Comparison of ENCODE assay signal across 17 cellular contexts in the genomic region with DNA sequence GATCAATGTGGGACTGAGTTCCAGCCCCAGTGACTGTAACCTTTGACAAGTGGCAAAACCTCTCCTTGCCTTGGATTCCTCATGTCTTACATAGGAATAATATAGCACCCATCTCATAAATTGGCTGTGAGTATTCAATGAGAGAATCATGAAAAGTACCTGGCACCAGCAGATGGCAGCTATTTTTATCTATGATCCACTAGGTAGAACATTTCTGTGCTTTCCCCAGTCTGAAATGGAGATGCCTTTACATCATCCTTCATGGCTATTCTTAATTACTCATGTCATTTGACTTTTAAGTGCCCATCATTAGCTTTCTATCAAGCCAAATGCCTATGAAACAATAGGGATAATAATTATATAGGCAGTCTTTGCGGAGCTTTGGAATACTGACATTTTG.
DNase-seq lines count a peak whose midpoint lies in the region; ATAC-seq, FAIRE-seq and TF ChIP-seq lines count a peak whose summit lies in the region.
"Had no signal": no experiment of that assay in that cellular context is flagged by ENCODE, and none has a peak within 500 bp of the region (broad histone marks: within the 10 kb centered on the region; RNA-seq: fewer than 3 reads in every experiment).

No MANE protein-coding gene starts in this region.

- H3K9me3 ChIP-seq in ascending aorta (no peaks in the 10 kb centered on the region), mesodermal cell (ENCODE audit: control insufficient read depth, low read length) (no peaks in the 10 kb centered on the region), HepG2 (ENCODE audit: low read length) (no peaks in the 10 kb centered on the region)
- H3K9me3 ChIP-seq: vagina had no signal

- no peak for TF ChIP-seq RAD21 in HepG2 (CRISPR knock-in tag; IDR thresholded peaks at IDR 0.05)

- no peak overlapping the region for H3K4me2 ChIP-seq in GM23338
- H3K4me2 ChIP-seq in HepG2 (ENCODE audit: low read depth, low read length) = no peak overlapping the region
- H3K4me2 ChIP-seq: PC-9 had no signal

- H3K4me3 ChIP-seq in GM23338 (no peak overlapping the region), ascending aorta (no peak overlapping the region), mesodermal cell (ENCODE audit: extremely low read depth, insufficient read depth, low read length, poor library complexity, severe bottlenecking) (no peak overlapping the region), HepG2 (replicated peaks in 1 of 3; ENCODE audit: insufficient read depth in 1 of 3, low read depth in 2 of 3, low read length in 3 of 3) (no peak overlapping the region)
- H3K4me3 ChIP-seq: PC-9, vagina had no signal

- no peaks in the 10 kb centered on the region for H3K36me3 Mint-ChIP-seq in GM23338 (ENCODE audit: low read depth)
- no peaks in the 10 kb centered on the region for H3K36me3 Mint-ChIP-seq in activated naive CD8-positive, alpha-beta T cell treated with anti-CD3 and anti-CD28 coated beads for 36 hours
- H3K36me3 Mint-ChIP-seq: stimulated activated naive B cell treated with anti-CD40 and anti-IgM and Interleukin-4, amounts not matched to agents 10 μg/mL and 1 μg/mL and 100 μg/mL, for 72 hours had no signal

- H3K4me1 ChIP-seq in GM23338 (ENCODE audit: insufficient read depth) = no peaks in the 10 kb centered on the region
- H3K4me1 ChIP-seq in ascending aorta = peaks cover 3 to 9% of the 10 kb centered on the region in 2 donors
- peaks cover 56% of the 10 kb centered on the region for H3K4me1 ChIP-seq in mesodermal cell (ENCODE audit: control insufficient read depth, insufficient read depth, low read length, poor library complexity, severe bottlenecking)
- H3K4me1 ChIP-seq in HepG2 (ENCODE audit: insufficient read depth, low read length) = no peaks in the 10 kb centered on the region

- intact Hi-C loops in ascending aorta (cut with DNase I) = no loop called here
- intact Hi-C loops in HepG2 (cut with micrococcal nuclease; ENCODE audit: unreplicated experiment) = no loop called here

- peak; percentile 76 for DNase-seq in A172 (ENCODE audit: low spot score)
- no peak for DNase-seq in GM23338 (ENCODE audit: low spot score)
- no peak for DNase-seq in ascending aorta (ENCODE audit: low spot score in 2 of 2)
- no peak for DNase-seq in D341Med (ENCODE audit: low spot score)
- DNase-seq in activated naive CD8-positive, alpha-beta T cell treated with anti-CD3 and anti-CD28 coated beads for 36 hours = no peak
- DNase-seq in HepG2 (ENCODE audit: low spot score) = no peak
- DNase-seq in NCI-H774 (lab: John Stamatoyannopoulos, UW) = no peak
- DNase-seq: activated naive CD4-positive, alpha-beta T cell treated with Interleukin-2 at 50 U/mL for 16 hours; cerebellar nuclear complex; NCI-H2171 treated with DMSO at 0.1 percent for 48 hours; PC-9; stimulated activated CD4-positive, alpha-beta T cell treated with anti-CD3 and anti-CD28 coated beads, Interleukin-4, amount 100 ng/mL, for 4 hours; stimulated activated naive B cell treated with anti-CD40 and anti-IgM and Interleukin-4, amounts not matched to agents 10 μg/mL and 1 μg/mL and 100 μg/mL, for 72 hours; T-helper 9 cell had no signal

- H3K27ac ChIP-seq in GM23338 (ENCODE audit: low read depth) (no peak overlapping the region), ascending aorta (peak overlapping the region; percentile 36 to 55), mesodermal cell (ENCODE audit: low read depth, low read length, severe bottlenecking) (peak overlapping the region; percentile 68), HepG2 (ENCODE audit: extremely low read length, insufficient read depth, low read length) (no peak overlapping the region)
- H3K27ac ChIP-seq: vagina had no signal

- H2AFZ ChIP-seq in GM23338 = 0 out of 2 replicates have a peak overlapping the region, but pooled peaks have one; percentile 8
- no peak overlapping the region for H2AFZ ChIP-seq in HepG2 (ENCODE audit: low read length)
- H2AFZ ChIP-seq: PC-9 had no signal

- no peak overlapping the region for H3K27ac Mint-ChIP-seq in GM23338
- H3K27ac Mint-ChIP-seq in activated naive CD8-positive, alpha-beta T cell treated with anti-CD3 and anti-CD28 coated beads for 36 hours = no peak overlapping the region

- no peak overlapping the region for H3K9ac ChIP-seq in HepG2 (ENCODE audit: insufficient read depth, low read depth, low read length)

- no peak overlapping the region for H3K4me3 Mint-ChIP-seq in GM23338
- H3K4me3 Mint-ChIP-seq in activated naive CD8-positive, alpha-beta T cell treated with anti-CD3 and anti-CD28 coated beads for 36 hours = no peak overlapping the region

- no peak for ATAC-seq in GM23338
- no peak for ATAC-seq in HepG2
- ATAC-seq: esophagus mucosa; stimulated activated naive B cell treated with anti-CD40 and anti-IgM and Interleukin-4, amounts not matched to agents 10 μg/mL and 1 μg/mL and 100 μg/mL, for 72 hours had no signal

- H3K27me3 Mint-ChIP-seq in GM23338 (ENCODE audit: insufficient read depth, low read depth, poor library complexity) = no peaks in the 10 kb centered on the region
- no peaks in the 10 kb centered on the region for H3K27me3 Mint-ChIP-seq in activated naive CD8-positive, alpha-beta T cell treated with anti-CD3 and anti-CD28 coated beads for 36 hours
- H3K27me3 Mint-ChIP-seq: stimulated activated naive B cell treated with anti-CD40 and anti-IgM and Interleukin-4, amounts not matched to agents 10 μg/mL and 1 μg/mL and 100 μg/mL, for 72 hours had no signal

- no peak for TF ChIP-seq POLR2A in HepG2 (IDR thresholded peaks at IDR 0.05; ENCODE audit: insufficient read depth in 1 of 2, low read depth in 2 of 2, low read length in 2 of 2)

- no peaks in the 10 kb centered on the region for H3K9me2 ChIP-seq in GM23338 (ENCODE audit: insufficient read depth)

- H3K9me3 Mint-ChIP-seq in GM23338 = no peaks in the 10 kb centered on the region
- no peaks in the 10 kb centered on the region for H3K9me3 Mint-ChIP-seq in activated naive CD8-positive, alpha-beta T cell treated with anti-CD3 and anti-CD28 coated beads for 36 hours
- H3K9me3 Mint-ChIP-seq: stimulated activated naive B cell treated with anti-CD40 and anti-IgM and Interleukin-4, amounts not matched to agents 10 μg/mL and 1 μg/mL and 100 μg/mL, for 72 hours had no signal

- in situ Hi-C loops in HepG2 (cut with HindIII; ENCODE audit: extremely low pct_ligation_motif_present, low pct_unique_long_range_greater_than_20kb) = no loop called here

- no peak for FAIRE-seq in HepG2 (lab: Jason Lieb, UNC)

- H3F3A ChIP-seq in GM23338 (replicated peaks; ENCODE audit: low read depth) = no peaks in the 10 kb centered on the region

- TF ChIP-seq EP300 in HepG2 (IDR thresholded peaks at IDR 0.05; ENCODE audit: low read depth in 2 of 2, low read length in 2 of 2) = no peak
- no peak for TF ChIP-seq EP300 in HepG2 (CRISPR knock-in tag; IDR thresholded peaks at IDR 0.05; ENCODE audit: borderline replicate concordance)

- POLR2A ChIA-PET in HepG2 (lab: Yijun Ruan, JAX) = no interaction called here

- H3K27me3 ChIP-seq in GM23338 (ENCODE audit: insufficient read depth) = no peaks in the 10 kb centered on the region
- H3K27me3 ChIP-seq in ascending aorta = no peaks in the 10 kb centered on the region
- no peaks in the 10 kb centered on the region for H3K27me3 ChIP-seq in HepG2 (ENCODE audit: control insufficient read depth in 1 of 2, insufficient read depth in 2 of 2, low read length in 2 of 2)
- H3K27me3 ChIP-seq: vagina had no signal

- H3K79me2 ChIP-seq in GM23338 (replicated peaks; ENCODE audit: insufficient read depth) (no peaks in the 10 kb centered on the region), HepG2 (ENCODE audit: insufficient read depth, low read length) (no peaks in the 10 kb centered on the region)

- no TSS peak for BruUV-seq in HepG2 (replicated peaks; lab: Mats Ljungman, UMichigan)

- H3K36me3 ChIP-seq in GM23338 (ENCODE audit: insufficient read depth) (no peaks in the 10 kb centered on the region), ascending aorta (no peaks in the 10 kb centered on the region), mesodermal cell (ENCODE audit: control insufficient read depth, insufficient read depth, low read length) (no peaks in the 10 kb centered on the region), HepG2 (replicated peaks in 1 of 2; ENCODE audit: control insufficient read depth in 1 of 2, insufficient read depth in 2 of 2, low read length in 2 of 2) (no peaks in the 10 kb centered on the region)
- H3K36me3 ChIP-seq: vagina had no signal

- TF ChIP-seq CTCF in GM23338 (conservative IDR thresholded peaks at IDR 0.05; ENCODE audit: low read depth in 2 of 2) (no peak), ascending aorta (IDR thresholded peaks at IDR 0.05) (no peak), HepG2 (CRISPR knock-in tag; IDR thresholded peaks at IDR 0.05) (no peak)

- WGBS in mesodermal cell (ENCODE audit: insufficient coverage in 2 of 2), 2 experiments = no CpG with 5 or more reads among the region's 1 CpG
- 100% methylated on average over 1 of the region's 1 CpG for WGBS in HepG2 (ENCODE audit: low lambda C conversion rate)

- H4K20me1 ChIP-seq in GM23338 (replicated peaks; ENCODE audit: insufficient read depth) (no peaks in the 10 kb centered on the region), HepG2 (ENCODE audit: insufficient read depth, low read length) (no peaks in the 10 kb centered on the region)

- H3K4me1 Mint-ChIP-seq in GM23338 = no peaks in the 10 kb centered on the region; the same call in 1 of the 3 replicates
- peaks cover 22% of the 10 kb centered on the region for H3K4me1 Mint-ChIP-seq in activated naive CD8-positive, alpha-beta T cell treated with anti-CD3 and anti-CD28 coated beads for 36 hours

- CTCF ChIA-PET in HepG2 (lab: Yijun Ruan, JAX; ENCODE audit: low intra/inter-chr PET ratio, low total read pairs) = no interaction called here

TF ChIP-seq in GM23338, 12 proteins besides CTCF, POLR2A, EP300 and RAD21 (continues in another document):
- no peak for TF ChIP-seq ZNF331 (CRISPR knock-in tag; IDR thresholded peaks at IDR 0.05; ENCODE audit: low read depth)

TF ChIP-seq in HepG2, 621 proteins besides CTCF, POLR2A, EP300 and RAD21 (continues in another document):
- TF ChIP-seq CENPT (CRISPR knock-in tag; IDR thresholded peaks at IDR 0.05; ENCODE audit: low read depth) = no peak

Comparison
In these comparisons a context has a peak if more than half of its experiments do, and no peak if none do; other contexts are left out.
1. H3K27ac ChIP-seq: peak in ascending aorta (2 of 2) and mesodermal cell (single experiment); none in GM23338 (single experiment) and HepG2 (single experiment).